ENCODE assay signal across 21 cellular contexts in genomic region chr1:27338751-27339150, GRCh38. TPM values are rescaled to one million over a fixed set of nuclear protein-coding genes. Genes with fewer than 3 reads are reported as not detected.
DNase-seq lines count a peak whose midpoint lies in the region; ATAC-seq and TF ChIP-seq lines count a peak whose summit lies in the region.
"Had no signal": no experiment of that assay in that cellular context is flagged by ENCODE, and none has a peak within 500 bp of the region (broad histone marks: within the 10 kb centered on the region; RNA-seq: fewer than 3 reads in every experiment).

No MANE protein-coding gene starts in this region.

- no peaks in the 10 kb centered on the region for H3K9me3 Mint-ChIP-seq in activated CD4-positive, alpha-beta T cell treated with anti-CD3 and anti-CD28 coated beads, Interleukin-2, amount 10 ng/mL, durations not matched to agents 24 days and 14 days
- H3K9me3 Mint-ChIP-seq in IgD-negative memory B cell (no peaks in the 10 kb centered on the region), brain (no peaks in the 10 kb centered on the region), neural progenitor cell (no peaks in the 10 kb centered on the region)
- H3K9me3 Mint-ChIP-seq: dendritic cell treated with granulocyte-macrophage colony-stimulating factor and Interleukin-4, amounts not matched to agents 40 ng/mL and 50 ng/mL, for 4 days had no signal

- no peaks in the 10 kb centered on the region for H3K36me3 ChIP-seq in neural progenitor cell

- peak overlapping the region; percentile 76 for H3K27ac ChIP-seq in neural progenitor cell
- H3K27ac ChIP-seq: left lung, SJCRH30, vagina had no signal

- H4K20me1 ChIP-seq in neural progenitor cell (ENCODE audit: low read depth): no peaks in the 10 kb centered on the region

- H3K27me3 Mint-ChIP-seq in activated CD4-positive, alpha-beta T cell treated with anti-CD3 and anti-CD28 coated beads, Interleukin-2, amount 10 ng/mL, durations not matched to agents 24 days and 14 days: no peaks in the 10 kb centered on the region
- H3K27me3 Mint-ChIP-seq in IgD-negative memory B cell (no peaks in the 10 kb centered on the region), brain (peaks cover 3% of the 10 kb centered on the region), neural progenitor cell (ENCODE audit: insufficient read depth, low read depth) (peaks cover 15% of the 10 kb centered on the region)
- H3K27me3 Mint-ChIP-seq: dendritic cell treated with granulocyte-macrophage colony-stimulating factor and Interleukin-4, amounts not matched to agents 40 ng/mL and 50 ng/mL, for 4 days had no signal

- TF ChIP-seq CTCF in brain (conservative IDR thresholded peaks at IDR 0.05) (no peak), neural progenitor cell (IDR thresholded peaks at IDR 0.05) (no peak)

- H3K9ac ChIP-seq in neural progenitor cell: no peak overlapping the region

- no peak for DNase-seq in activated CD4-positive, alpha-beta T cell treated with anti-CD3 and anti-CD28 coated beads, Interleukin-2, amount 10 ng/mL, durations not matched to agents 24 days and 14 days
- no peak for DNase-seq in activated CD4-positive, alpha-beta T cell treated with anti-CD3 and anti-CD28 coated beads, Interleukin-2, amount 50 U/mL, for 4 hours
- DNase-seq in neural progenitor cell (ENCODE audit: low spot score): peak; percentile 81
- no peak for DNase-seq in cerebellum (ENCODE audit: low spot score)
- no peak for DNase-seq in NOMO-1 (lab: John Stamatoyannopoulos, UW; ENCODE audit: unreplicated experiment in 2 of 2)
- DNase-seq: activated effector memory CD4-positive, alpha-beta T cell treated with Interleukin-2 at 50 U/mL for 16 hours; erythroblast; NCI-H1694; NCI-H345; SJCRH30; spleen had no signal

- H3K4me2 ChIP-seq in neural progenitor cell: peak overlapping the region; percentile 70

- H3F3A ChIP-seq in neural progenitor cell (ENCODE audit: low read depth): peaks cover 40% of the 10 kb centered on the region

- H3K4me3 Mint-ChIP-seq in activated CD4-positive, alpha-beta T cell treated with anti-CD3 and anti-CD28 coated beads, Interleukin-2, amount 10 ng/mL, durations not matched to agents 24 days and 14 days: no peak overlapping the region
- H3K4me3 Mint-ChIP-seq in IgD-negative memory B cell: peak overlapping the region in 2 of 4 donors; percentile 39 to 87
- H3K4me3 Mint-ChIP-seq in brain: peak overlapping the region in 1 of 5 experiments; percentile 59
- H3K4me3 Mint-ChIP-seq in neural progenitor cell: peak overlapping the region; percentile 69
- H3K4me3 Mint-ChIP-seq: dendritic cell treated with granulocyte-macrophage colony-stimulating factor and Interleukin-4, amounts not matched to agents 40 ng/mL and 50 ng/mL, for 4 days had no signal

- H3K9me3 ChIP-seq in neural progenitor cell (ENCODE audit: low read depth): no peaks in the 10 kb centered on the region
- H3K9me3 ChIP-seq: left lung, SJCRH30, spleen, vagina had no signal

- no peaks in the 10 kb centered on the region for H3K79me2 ChIP-seq in neural progenitor cell (ENCODE audit: low read depth)

- no peaks in the 10 kb centered on the region for H3K27me3 ChIP-seq in neural progenitor cell
- H3K27me3 ChIP-seq: left lung, SJCRH30, spleen, vagina had no signal

- peak overlapping the region; percentile 46 for H3K27ac Mint-ChIP-seq in activated CD4-positive, alpha-beta T cell treated with anti-CD3 and anti-CD28 coated beads, Interleukin-2, amount 10 ng/mL, durations not matched to agents 24 days and 14 days
- H3K27ac Mint-ChIP-seq in IgD-negative memory B cell: peak overlapping the region; percentile 67 to 91 (median 80)
- peak overlapping the region in 3 of 5 experiments; percentile 53 to 96 (median 85) for H3K27ac Mint-ChIP-seq in brain
- peak overlapping the region; percentile 98 for H3K27ac Mint-ChIP-seq in neural progenitor cell
- H3K27ac Mint-ChIP-seq: dendritic cell treated with granulocyte-macrophage colony-stimulating factor and Interleukin-4, amounts not matched to agents 40 ng/mL and 50 ng/mL, for 4 days had no signal

- no peak overlapping the region for H2AFZ ChIP-seq in neural progenitor cell (replicated peaks)

- intact Hi-C loops in activated CD4-positive, alpha-beta T cell treated with anti-CD3 and anti-CD28 coated beads, Interleukin-2, amount 10 ng/mL, durations not matched to agents 24 days and 14 days (cut with micrococcal nuclease): no loop called here

- no peak for ATAC-seq in HG03095 (IDR thresholded peaks at IDR 0.05; ENCODE audit: unreplicated experiment)
- ATAC-seq: left lung had no signal

- no peak overlapping the region for H3K4me3 ChIP-seq in neural progenitor cell
- H3K4me3 ChIP-seq: left lung, SJCRH30, spleen, vagina had no signal

- H3K4me1 Mint-ChIP-seq in activated CD4-positive, alpha-beta T cell treated with anti-CD3 and anti-CD28 coated beads, Interleukin-2, amount 10 ng/mL, durations not matched to agents 24 days and 14 days: peaks cover 44% of the 10 kb centered on the region
- H3K4me1 Mint-ChIP-seq in IgD-negative memory B cell: peaks cover 19 to 33% (median 25%) of the 10 kb centered on the region in 3 donors
- peaks cover 35% of the 10 kb centered on the region for H3K4me1 Mint-ChIP-seq in brain
- H3K4me1 Mint-ChIP-seq in neural progenitor cell: peaks cover 43% of the 10 kb centered on the region

- H3K4me1 ChIP-seq in neural progenitor cell: peaks cover 42% of the 10 kb centered on the region

- H3K36me3 Mint-ChIP-seq in activated CD4-positive, alpha-beta T cell treated with anti-CD3 and anti-CD28 coated beads, Interleukin-2, amount 10 ng/mL, durations not matched to agents 24 days and 14 days (ENCODE audit: low read depth): peaks cover 24% of the 10 kb centered on the region
- H3K36me3 Mint-ChIP-seq in IgD-negative memory B cell (peaks cover 3% of the 10 kb centered on the region), brain (peaks cover 26% of the 10 kb centered on the region), neural progenitor cell (peaks cover 9% of the 10 kb centered on the region)

RNA-seq across cellular contexts. Expression of gene SYTL1, which starts 3.1 kb away (rescaled TPM):
- 29.7 and 29.8 TPM in 2 replicates for total RNA-seq in activated CD4-positive, alpha-beta T cell treated with anti-CD3 and anti-CD28 coated beads, Interleukin-2, amount 10 ng/mL, durations not matched to agents 24 days and 14 days
- 130 TPM for polyA plus RNA-seq in IgD-negative memory B cell
- 24.1 TPM for polyA plus RNA-seq in brain (ENCODE audit: insufficient read depth, low read depth, low replicate concordance)
- 5.7 and 7.9 TPM in 2 replicates for total RNA-seq in neural progenitor cell (ENCODE audit: low replicate concordance)
- 0.36 TPM for total RNA-seq in cerebellum

RNA-seq across cellular contexts. Expression of gene TMEM222, which starts 16.8 kb away (rescaled TPM):
- 39.6 and 41.4 TPM in 2 replicates for total RNA-seq in activated CD4-positive, alpha-beta T cell treated with anti-CD3 and anti-CD28 coated beads, Interleukin-2, amount 10 ng/mL, durations not matched to agents 24 days and 14 days
- polyA plus RNA-seq in IgD-negative memory B cell (68.0 TPM), brain (ENCODE audit: insufficient read depth, low read depth, low replicate concordance) (113 TPM)
- total RNA-seq in neural progenitor cell (ENCODE audit: low replicate concordance) (7.4 and 28.7 TPM in 2 replicates), cerebellum (13.5 TPM)

RNA-seq across cellular contexts. Expression of gene MAP3K6, which starts 28.0 kb away (rescaled TPM):
- 13.2 and 14.7 TPM in 2 replicates for total RNA-seq in activated CD4-positive, alpha-beta T cell treated with anti-CD3 and anti-CD28 coated beads, Interleukin-2, amount 10 ng/mL, durations not matched to agents 24 days and 14 days
- polyA plus RNA-seq in IgD-negative memory B cell (3.9 TPM), brain (ENCODE audit: insufficient read depth, low read depth, low replicate concordance) (6.9 TPM)
- total RNA-seq in neural progenitor cell (ENCODE audit: low replicate concordance) (1.9 and 11.7 TPM in 2 replicates), cerebellum (2.3 TPM)

RNA-seq across cellular contexts. Expression of gene FCN3, which starts 35.9 kb away (rescaled TPM):
- total RNA-seq in activated CD4-positive, alpha-beta T cell treated with anti-CD3 and anti-CD28 coated beads, Interleukin-2, amount 10 ng/mL, durations not matched to agents 24 days and 14 days: not detected in 2 replicates
- not detected for polyA plus RNA-seq in IgD-negative memory B cell
- polyA plus RNA-seq in brain (ENCODE audit: insufficient read depth, low read depth, low replicate concordance): 1.4 TPM
- total RNA-seq in neural progenitor cell (ENCODE audit: low replicate concordance): not detected in 2 replicates
- total RNA-seq in cerebellum: not detected
- total RNA-seq: A673, HT1080, M059J, SJCRH30 had no signal

RNA-seq across cellular contexts. Expression of gene CD164L2, which starts 44.4 kb away (rescaled TPM):
- not detected in 2 replicates for total RNA-seq in activated CD4-positive, alpha-beta T cell treated with anti-CD3 and anti-CD28 coated beads, Interleukin-2, amount 10 ng/mL, durations not matched to agents 24 days and 14 days
- not detected for polyA plus RNA-seq in IgD-negative memory B cell
- polyA plus RNA-seq in brain (ENCODE audit: insufficient read depth, low read depth, low replicate concordance): 2.2 TPM
- total RNA-seq in neural progenitor cell (ENCODE audit: low replicate concordance): 1.5 and 1.6 TPM in 2 replicates
- total RNA-seq in cerebellum: not detected
- total RNA-seq: A673, HT1080, M059J, pulmonary artery endothelial cell, SJCRH30, spleen had no signal

Comparison
In these comparisons a context has a peak if more than half of its experiments do, and no peak if none do; other contexts are left out.
1. H3K27ac Mint-ChIP-seq: peak in every context shown above with its lines; median percentile 98 in neural progenitor cell; 85 in brain; 80 in IgD-negative memory B cell; 46 in activated CD4-positive, alpha-beta T cell treated with anti-CD3 and anti-CD28 coated beads, Interleukin-2, amount 10 ng/mL, durations not matched to agents 24 days and 14 days.